8 cellular contexts compared by ENCODE assay signal in the genomic region with DNA sequence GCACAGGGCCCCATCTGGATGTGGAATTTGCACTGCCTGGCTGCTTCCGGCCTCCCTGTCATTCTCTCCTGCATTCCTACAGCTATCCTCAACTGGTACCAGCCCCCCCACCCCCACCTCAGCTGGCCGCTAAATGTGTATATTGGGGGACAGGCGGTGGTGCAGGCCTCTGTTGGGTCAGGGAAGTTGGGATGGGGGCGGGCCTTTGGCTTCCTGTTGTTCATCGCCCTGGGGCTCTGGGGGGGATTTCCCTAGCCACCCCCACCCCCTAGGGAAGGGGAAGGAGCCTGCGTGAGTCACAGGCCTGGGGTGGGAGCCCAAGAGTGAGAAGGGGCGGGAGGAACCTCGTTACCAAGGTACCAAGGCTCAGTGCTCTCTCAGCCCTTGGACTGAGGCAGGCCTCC. TPM values are rescaled to one million over a fixed set of nuclear protein-coding genes. Genes with fewer than 3 reads are reported as not detected.
DNase-seq lines count a peak whose midpoint lies in the region; ATAC-seq and TF ChIP-seq lines count a peak whose summit lies in the region.

No MANE protein-coding gene starts in this region.

- no TSS peak for BruUV-seq in Caco-2 (replicated peaks; lab: Mats Ljungman, UMichigan)

- H3K36me3 ChIP-seq in upper lobe of right lung (no peaks in the 10 kb centered on the region), Caco-2 (ENCODE audit: control insufficient read depth, insufficient read depth, low read length) (no peaks in the 10 kb centered on the region)

- peaks cover 10% of the 10 kb centered on the region for H3K36me3 Mint-ChIP-seq in central memory CD8-positive, alpha-beta T cell (ENCODE audit: insufficient read depth)
- H3K36me3 Mint-ChIP-seq in natural killer cell (no peaks in the 10 kb centered on the region), Caco-2 (ENCODE audit: insufficient read depth, unreplicated experiment) (no peaks in the 10 kb centered on the region)

- no peaks in the 10 kb centered on the region for H3K27me3 Mint-ChIP-seq in central memory CD8-positive, alpha-beta T cell
- H3K27me3 Mint-ChIP-seq in natural killer cell (ENCODE audit: low read depth in 2 of 2): no peaks in the 10 kb centered on the region
- peaks cover 5% of the 10 kb centered on the region for H3K27me3 Mint-ChIP-seq in Caco-2 (ENCODE audit: insufficient read depth, unreplicated experiment)

- ATAC-seq in HG03354 (IDR thresholded peaks at IDR 0.05; ENCODE audit: poor library complexity, severe bottlenecking, unreplicated experiment) (peak; percentile 42), natural killer cell (peak; percentile 77 to 94 (median 93)), upper lobe of right lung (peak; percentile 80)
- peak; percentile 62 to 68 for ATAC-seq in activated CD4-positive, CD25-positive, alpha-beta regulatory T cell treated with anti-CD3 and anti-CD28 coated beads, Interleukin-2, amount 50 U/mL, for 24 hours
- peak; percentile 57 for ATAC-seq in central memory CD8-positive, alpha-beta T cell (replicated peaks; ENCODE audit: extremely low read depth, poor library complexity, severe bottlenecking)

- TF ChIP-seq CTCF in natural killer cell (IDR thresholded peaks at IDR 0.05) (no peak), upper lobe of right lung (IDR thresholded peaks at IDR 0.05) (no peak), Caco-2 (IDR thresholded peaks at IDR 0.05; ENCODE audit: insufficient read depth in 1 of 2, low read depth in 1 of 2, low read length in 1 of 2, severe bottlenecking in 1 of 2, unreplicated experiment in 1 of 2) (no peak)

- CTCF ChIA-PET in Caco-2 (lab: Charles Lee): no interaction called here

- no peaks in the 10 kb centered on the region for H3K9me3 Mint-ChIP-seq in central memory CD8-positive, alpha-beta T cell
- H3K9me3 Mint-ChIP-seq in natural killer cell (no peaks in the 10 kb centered on the region), Caco-2 (ENCODE audit: unreplicated experiment) (no peaks in the 10 kb centered on the region)

- H3K4me1 ChIP-seq in upper lobe of right lung: no peaks in the 10 kb centered on the region
- H3K4me1 ChIP-seq in Caco-2: no peaks in the 10 kb centered on the region

- peak; percentile 82 for DNase-seq in AG20443 (ENCODE audit: low spot score)
- peak in 1 of 2 donors; percentile 50 for DNase-seq in central memory CD8-positive, alpha-beta T cell (ENCODE audit: low spot score in 2 of 2)
- peak; percentile 56 for DNase-seq in natural killer cell
- DNase-seq in upper lobe of right lung: no peak
- no peak for DNase-seq in Caco-2
- no peak for DNase-seq in NCI-H146 (lab: John Stamatoyannopoulos, UW)

- H3K27ac Mint-ChIP-seq in central memory CD8-positive, alpha-beta T cell (ENCODE audit: low read depth): peak overlapping the region; percentile 95
- H3K27ac Mint-ChIP-seq in natural killer cell (peak overlapping the region; percentile 65 to 92), Caco-2 (ENCODE audit: unreplicated experiment) (no peak overlapping the region)

- H3K4me1 Mint-ChIP-seq in central memory CD8-positive, alpha-beta T cell: peaks cover 52% of the 10 kb centered on the region
- H3K4me1 Mint-ChIP-seq in natural killer cell (peaks cover 12 to 36% of the 10 kb centered on the region in 2 donors), Caco-2 (ENCODE audit: low read depth, unreplicated experiment) (no peaks in the 10 kb centered on the region)

- H3K4me3 ChIP-seq in upper lobe of right lung (no peak overlapping the region), Caco-2 (ENCODE audit: low read depth, low read length) (no peak overlapping the region)

- H3K27ac ChIP-seq in upper lobe of right lung: no peak overlapping the region

- H3K27me3 ChIP-seq in upper lobe of right lung (no peaks in the 10 kb centered on the region), Caco-2 (replicated peaks; ENCODE audit: control insufficient read depth, insufficient read depth, low read length) (no peaks in the 10 kb centered on the region; the same call in 1 of the 2 replicates)

- H3K4me3 Mint-ChIP-seq in central memory CD8-positive, alpha-beta T cell: peak overlapping the region; percentile 69
- H3K4me3 Mint-ChIP-seq in natural killer cell (peak overlapping the region; percentile 56), Caco-2 (ENCODE audit: unreplicated experiment) (no peak overlapping the region)

- POLR2A ChIA-PET in Caco-2 (lab: Charles Lee): no interaction called here

- H3K9me3 ChIP-seq in upper lobe of right lung (no peaks in the 10 kb centered on the region), Caco-2 (no peaks in the 10 kb centered on the region)

- intact Hi-C loops in natural killer cell (cut with micrococcal nuclease) (no loop called here), upper lobe of right lung (cut with DNase I) (no loop called here), Caco-2 (cut with micrococcal nuclease; ENCODE audit: unreplicated experiment) (no loop called here)

RNA-seq across cellular contexts. Expression of gene POU2F2, which starts 10.6 kb away (rescaled TPM):
- total RNA-seq in natural killer cell (10 to 100 TPM; 27.3 to 40.8 (median 29.3) TPM), upper lobe of right lung (6.1 TPM), Caco-2 (2022) (0.95 and 1.5 TPM in 2 replicates)

RNA-seq across cellular contexts. Expression of gene ZNF574, which starts 45.7 kb away (rescaled TPM):
- total RNA-seq in natural killer cell (10 to 100 TPM; 21.6 to 23.7 (median 23.1) TPM), upper lobe of right lung (13.6 TPM), Caco-2 (2022) (22.4 and 22.7 TPM in 2 replicates)

RNA-seq across cellular contexts. Expression of gene GRIK5, which starts 51.7 kb away (rescaled TPM):
- 1 to 10 TPM in 1 of 3 donors, under 1 TPM in 1, not detected in 1; 0.31 to 2.1 TPM for total RNA-seq in natural killer cell
- 0.29 TPM for total RNA-seq in upper lobe of right lung
- total RNA-seq in Caco-2 (2022): 0.30 and 0.48 TPM in 2 replicates

Comparison
In these comparisons a context has a peak if more than half of its experiments do, and no peak if none do; other contexts are left out.
1. DNase-seq: peak in AG20443 (single experiment) and natural killer cell (single experiment); none in upper lobe of right lung (single experiment), Caco-2 (0 of 2) and NCI-H146 (single experiment).
2. ATAC-seq: peak in every context shown above with its lines; median percentile 93 in natural killer cell; 80 in upper lobe of right lung; 65 in activated CD4-positive, CD25-positive, alpha-beta regulatory T cell treated with anti-CD3 and anti-CD28 coated beads, Interleukin-2, amount 50 U/mL, for 24 hours; 57 in central memory CD8-positive, alpha-beta T cell; 42 in HG03354.